1 cellular context compared by ENCODE assay signal in genomic region chr1:46466477-46467182, GRCh38.
TF ChIP-seq lines count a peak whose summit lies in the region.

No MANE protein-coding gene starts in this region.

TF ChIP-seq in IMR-90, 13 proteins besides CTCF, POLR2A, EP300 and RAD21 (continued from another document):
- TF ChIP-seq NFE2L2 (IDR thresholded peaks at IDR 0.05; ENCODE audit: low read depth, low read length) (no peak), RCOR1 (IDR thresholded peaks at IDR 0.05; ENCODE audit: insufficient replicate concordance, low read length) (no peak), BHLHE40 (IDR thresholded peaks at IDR 0.05; ENCODE audit: low read depth, low read length) (no peak), SMC3 (IDR thresholded peaks at IDR 0.05; ENCODE audit: low read depth, low read length) (no peak), MAFK (IDR thresholded peaks at IDR 0.05; ENCODE audit: low read depth, low read length) (no peak), USF2 (IDR thresholded peaks at IDR 0.05; ENCODE audit: low read depth, low read length) (no peak), MXI1 (IDR thresholded peaks at IDR 0.05; ENCODE audit: borderline replicate concordance, low read depth, low read length) (no peak), RFX5 (IDR thresholded peaks at IDR 0.05; ENCODE audit: low read depth, low read length) (no peak), ELK1 (IDR thresholded peaks at IDR 0.05; ENCODE audit: borderline replicate concordance, low read depth, low read length) (no peak), MAZ (IDR thresholded peaks at IDR 0.05; ENCODE audit: borderline replicate concordance, low read depth, low read length) (no peak), FOS (IDR thresholded peaks at IDR 0.05; ENCODE audit: low read depth, low read length) (no peak), CHD1 (IDR thresholded peaks at IDR 0.05; ENCODE audit: low read depth, low read length) (no peak)
